ENCODE assay signal across 28 cellular contexts in the genomic region with DNA sequence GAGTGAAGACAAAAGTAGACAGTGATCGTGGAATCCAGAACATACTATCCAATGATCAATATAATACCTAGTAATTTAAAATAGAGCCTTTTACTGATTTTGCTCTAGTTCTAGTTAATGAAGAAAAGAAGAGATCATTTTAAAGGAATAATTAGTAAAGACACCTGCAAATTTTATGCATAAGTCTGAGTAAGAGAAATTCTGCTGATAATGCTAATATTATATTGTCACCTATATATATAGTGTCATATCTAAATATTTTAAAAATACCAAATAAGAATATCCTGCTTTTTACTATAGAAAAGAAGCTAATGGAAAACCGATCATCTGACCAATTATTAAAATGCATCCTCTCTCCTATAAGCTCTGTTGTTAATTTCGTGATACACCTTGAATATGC.
"Had no signal": no experiment of that assay in that cellular context is flagged by ENCODE, and none has a peak within 500 bp of the region (broad histone marks: within the 10 kb centered on the region; RNA-seq: fewer than 3 reads in every experiment).

No MANE protein-coding gene starts in this region.

- H3K36me3 ChIP-seq: colonic mucosa, esophagus muscularis mucosa, esophagus squamous epithelium, gastrocnemius medialis, gastroesophageal sphincter, heart left ventricle, heart right ventricle had no signal

- DNase-seq: colonic mucosa; cortex of kidney; dermis blood vessel endothelial cell; dorsolateral prefrontal cortex; effector CD4-positive, alpha-beta T cell; effector CD8-positive, alpha-beta T cell; effector memory CD4-positive, alpha-beta T cell; effector memory CD8-positive, alpha-beta T cell; endodermal cell; erythroblast; esophagus squamous epithelium; foreskin fibroblast; foreskin keratinocyte; foreskin melanocyte; gastrocnemius medialis; glutamatergic neuron; head of caudate nucleus; heart left ventricle; heart right ventricle had no signal

- ATAC-seq: effector memory CD8-positive, alpha-beta T cell; esophagus mucosa; foreskin keratinocyte; gastrocnemius medialis; gastroesophageal sphincter; heart left ventricle; heart right ventricle had no signal

- H3K4me1 ChIP-seq: colonic mucosa, esophagus muscularis mucosa, esophagus squamous epithelium, foreskin keratinocyte, gastrocnemius medialis, gastroesophageal sphincter, heart left ventricle, heart right ventricle had no signal

- H3K9me3 ChIP-seq: colonic mucosa, esophagus muscularis mucosa, esophagus squamous epithelium, gastrocnemius medialis, gastroesophageal sphincter had no signal

- FAIRE-seq: endometrium, endothelial cell of umbilical vein, frontal cortex had no signal

- H3K27me3 ChIP-seq: colonic mucosa, dorsolateral prefrontal cortex, esophagus muscularis mucosa, esophagus squamous epithelium, foreskin keratinocyte, gastrocnemius medialis, gastroesophageal sphincter, heart left ventricle, hepatocyte had no signal

- H3K4me2 ChIP-seq: hepatocyte had no signal

- H2AFZ ChIP-seq: hepatocyte had no signal

- H3K79me2 ChIP-seq: hepatocyte had no signal

- H3K27ac ChIP-seq: colonic mucosa, coronary artery, dorsolateral prefrontal cortex, epithelial cell of prostate, esophagus muscularis mucosa, esophagus squamous epithelium, foreskin keratinocyte, gastrocnemius medialis, gastroesophageal sphincter, heart left ventricle, heart right ventricle, hepatocyte had no signal

- H3K4me3 ChIP-seq: colonic mucosa, coronary artery, dorsolateral prefrontal cortex, esophagus muscularis mucosa, esophagus squamous epithelium, gastrocnemius medialis, gastroesophageal sphincter, heart left ventricle, heart right ventricle, hepatocyte had no signal
